ENCODE assay signal across 9 cellular contexts in the genomic region with DNA sequence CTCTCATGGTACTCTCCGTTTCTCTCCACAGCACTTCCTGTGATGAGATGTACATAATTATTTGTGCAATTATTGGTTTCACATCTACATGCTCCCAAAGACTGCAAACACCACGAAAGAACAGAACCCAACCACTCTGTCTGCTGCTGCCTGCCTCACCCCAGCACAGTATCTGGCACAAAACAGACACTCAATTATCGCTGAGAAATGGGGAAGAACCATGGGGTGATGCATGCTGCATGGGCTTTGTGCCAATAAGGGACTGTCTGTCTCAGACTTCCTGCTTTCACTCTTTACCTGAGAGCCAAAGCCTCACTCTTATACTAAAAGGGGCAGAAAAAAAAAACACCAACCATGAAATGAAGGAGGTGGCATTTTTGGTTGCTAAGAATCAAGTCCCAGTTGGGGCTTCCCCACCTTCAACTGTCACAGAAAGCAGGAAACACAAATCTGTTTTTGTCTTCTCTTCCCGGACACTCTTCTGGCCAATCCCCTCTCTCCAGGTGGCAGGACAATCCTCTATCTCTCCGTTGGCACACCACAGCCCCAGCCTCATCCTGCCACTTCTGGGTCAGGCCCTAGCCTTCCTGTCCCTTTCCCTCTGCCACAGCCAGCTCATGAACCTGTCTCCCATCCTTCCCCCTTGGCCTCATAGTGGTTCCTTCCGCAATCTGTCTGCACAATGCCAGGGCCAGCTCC.
DNase-seq lines count a peak whose midpoint lies in the region; ATAC-seq and TF ChIP-seq lines count a peak whose summit lies in the region.
"Had no signal": no experiment of that assay in that cellular context is flagged by ENCODE, and none has a peak within 500 bp of the region (broad histone marks: within the 10 kb centered on the region; RNA-seq: fewer than 3 reads in every experiment).

No MANE protein-coding gene starts in this region.

- peak; percentile 83 for ATAC-seq in GM21825 (IDR thresholded peaks at IDR 0.05; ENCODE audit: unreplicated experiment)

- no peaks in the 10 kb centered on the region for H3K9me3 ChIP-seq in right atrium auricular region

- no peak for TF ChIP-seq CTCF in GM12865 (IDR thresholded peaks at IDR 0.05; ENCODE audit: insufficient read depth, low read depth, low read length, missing control alignments)
- no peak for TF ChIP-seq CTCF in right atrium auricular region (IDR thresholded peaks at IDR 0.05)

- no peaks in the 10 kb centered on the region for H3K27me3 ChIP-seq in right atrium auricular region

- peaks cover 0 to 60% of the 10 kb centered on the region in 2 donors for H3K4me1 ChIP-seq in right atrium auricular region

- peak overlapping the region; percentile 18 to 51 for H3K27ac ChIP-seq in right atrium auricular region
- H3K27ac ChIP-seq: HL-60 had no signal

- intact Hi-C loops in posterior cingulate gyrus (cut with DNase I), result no loop called here

- DNase-seq in GM12865 (ENCODE audit: low read depth), result peak; percentile 91
- peak; percentile 50 for DNase-seq in NAMALWA (ENCODE audit: low spot score)
- DNase-seq in activated CD8-positive, alpha-beta memory T cell treated with anti-CD3 and anti-CD28 coated beads, Interleukin-2, amount 50 U/mL, for 1 hour (ENCODE audit: extremely low read depth), result peak; percentile 79
- DNase-seq in right atrium auricular region (ENCODE audit: low spot score), result no peak
- DNase-seq in stimulated activated CD8-positive, alpha-beta memory T cell treated with anti-CD3 and anti-CD28 coated beads, Interleukin-7, amount 100 ng/mL, for 1 hour (ENCODE audit: low read depth in 2 of 2), result peak; percentile 25 to 44
- no peak for DNase-seq in midbrain (lab: John Stamatoyannopoulos, UW)
- DNase-seq in posterior cingulate gyrus, result no peak

- peak overlapping the region; percentile 58 for H3K4me3 ChIP-seq in GM12865 (ENCODE audit: low read depth, low read length)
- H3K4me3 ChIP-seq in right atrium auricular region, result no peak overlapping the region

- no peaks in the 10 kb centered on the region for H3K36me3 ChIP-seq in right atrium auricular region

Comparison
In these comparisons a context has a peak if more than half of its experiments do, and no peak if none do; other contexts are left out.
1. DNase-seq: peak in GM12865 (single experiment), NAMALWA (single experiment), activated CD8-positive, alpha-beta memory T cell treated with anti-CD3 and anti-CD28 coated beads, Interleukin-2, amount 50 U/mL, for 1 hour (single experiment) and stimulated activated CD8-positive, alpha-beta memory T cell treated with anti-CD3 and anti-CD28 coated beads, Interleukin-7, amount 100 ng/mL, for 1 hour (2 of 2); none in right atrium auricular region (single experiment), midbrain (single experiment) and posterior cingulate gyrus (0 of 10).